ENCODE assay signal across 8 cellular contexts in genomic region chr21:14864211-14865021, GRCh38.
A peak's percentile ranks its signal among the peaks of the same experiment; 100 is the strongest.
DNase-seq lines count a peak whose midpoint lies in the region; ATAC-seq, FAIRE-seq and TF ChIP-seq lines count a peak whose summit lies in the region.

No MANE protein-coding gene starts in this region.

- TF ChIP-seq CTCF in RWPE2 (IDR thresholded peaks at IDR 0.05; ENCODE audit: poor library complexity, severe bottlenecking) (peak; percentile 40), mammary epithelial cell (conservative IDR thresholded peaks at IDR 0.05 in 1 of 2, IDR thresholded peaks at IDR 0.05 in 1 of 2; ENCODE audit: extremely low read depth in 1 of 2, insufficient read depth in 1 of 2, low read depth in 1 of 2, low read length in 2 of 2) (peak; percentile 61 to 74), keratinocyte (optimal IDR thresholded peaks at IDR 0.05 in 1 of 3, IDR thresholded peaks at IDR 0.05 in 1 of 3, conservative IDR thresholded peaks at IDR 0.05 in 1 of 3; ENCODE audit: extremely low read depth in 1 of 3, insufficient read depth in 2 of 3, low read length in 3 of 3) (peak; percentile 37 to 73 (median 44))

- WGBS in mammary epithelial cell (ENCODE audit: low coverage, missing lambda C conversion rate): 74% methylated on average over 4 of the region's 9 CpGs

- H3K4me3 ChIP-seq in RWPE2 (ENCODE audit: severe bottlenecking) (no peak overlapping the region), mammary epithelial cell (replicated peaks in 1 of 3; ENCODE audit: insufficient read depth in 1 of 3, low read depth in 2 of 3, low read length in 3 of 3) (no peak overlapping the region), keratinocyte (ENCODE audit: control insufficient read depth in 2 of 3, extremely low read depth in 1 of 3, insufficient read depth in 2 of 3, low read depth in 1 of 3, low read length in 3 of 3) (no peak overlapping the region)

- peak overlapping the region; percentile 45 for H2AFZ ChIP-seq in mammary epithelial cell (ENCODE audit: low read depth, low read length)
- no peak overlapping the region for H2AFZ ChIP-seq in keratinocyte (ENCODE audit: control insufficient read depth, low read length)

- no peak for FAIRE-seq in keratinocyte (lab: Jason Lieb, UNC)

- DNase-seq in Caki2 (ENCODE audit: low read depth) (peak; percentile 92), HK-2 (ENCODE audit: unreplicated experiment) (peak; percentile 73), RWPE2 (ENCODE audit: low spot score) (no peak), mammary epithelial cell (peak; percentile 81), keratinocyte (ENCODE audit: low read depth, low spot score) (no peak), DMS79 (lab: John Stamatoyannopoulos, UW) (no peak)
- DNase-seq in stimulated activated CD4-positive, alpha-beta T cell treated with anti-CD3 and anti-CD28 coated beads, Interleukin-1b, Interleukin-23, amount 100 ng/mL, for 48 hours: peak; percentile 31

- ATAC-seq in GM19397 (IDR thresholded peaks at IDR 0.05; ENCODE audit: unreplicated experiment): peak; percentile 75
- peak; percentile 57 for ATAC-seq in RWPE2 (ENCODE audit: low read depth)

- dilution Hi-C loops in mammary epithelial cell (cut with HindIII; ENCODE audit: low sequenced_read_pairs) (no loop called here), keratinocyte (cut with MboI; ENCODE audit: extremely low pct_ligation_motif_present, low sequenced_read_pairs) (no loop called here)

- BruUV-seq in mammary epithelial cell (replicated peaks; lab: Mats Ljungman, UMichigan): no TSS peak

- intact Hi-C loops in mammary epithelial cell (cut with micrococcal nuclease): loop anchor here (1.0 to 10.0 kb wide), 10 partner anchors 93 to 728 kb away; no protein-coding TSS in a partner anchor

- CTCF ChIA-PET in mammary epithelial cell (lab: Charles Lee; ENCODE audit: low non-redundant PET): no interaction called here

- H3K4me2 ChIP-seq in mammary epithelial cell (ENCODE audit: insufficient read depth, low read depth, low read length): no peak overlapping the region
- H3K4me2 ChIP-seq in keratinocyte (ENCODE audit: control insufficient read depth, extremely low read depth, insufficient read depth, low read depth, low read length): no peak overlapping the region

- H3K79me2 ChIP-seq in mammary epithelial cell (ENCODE audit: insufficient read depth, low read length) (no peaks in the 10 kb centered on the region), keratinocyte (ENCODE audit: control insufficient read depth, insufficient read depth, low read length) (no peaks in the 10 kb centered on the region)

- H3K9me3 ChIP-seq in RWPE2 (ENCODE audit: severe bottlenecking): no peaks in the 10 kb centered on the region
- H3K9me3 ChIP-seq in mammary epithelial cell (replicated peaks; ENCODE audit: insufficient read depth, low read length): no peaks in the 10 kb centered on the region
- no peaks in the 10 kb centered on the region for H3K9me3 ChIP-seq in keratinocyte (ENCODE audit: control insufficient read depth, low read depth, low read length)

- H3K27ac ChIP-seq in RWPE2 (ENCODE audit: poor library complexity, severe bottlenecking) (no peak overlapping the region), mammary epithelial cell (ENCODE audit: insufficient read depth, low read depth, low read length) (no peak overlapping the region), keratinocyte (ENCODE audit: control insufficient read depth, insufficient read depth, low read length) (no peak overlapping the region)

- in situ Hi-C loops in Caki2 (cut with HindIII; ENCODE audit: low pct_unique_long_range_greater_than_20kb, low sequenced_read_pairs) (no loop called here), mammary epithelial cell (cut with MboI; ENCODE audit: low sequenced_read_pairs in 2 of 2) (loop anchor here in 1 of 2 donors (25.0 kb wide), 2 partner anchors 623 to 723 kb away; no protein-coding TSS in a partner anchor)

- H3K4me1 ChIP-seq in RWPE2 (ENCODE audit: insufficient read depth, poor library complexity, severe bottlenecking) (peaks cover 9% of the 10 kb centered on the region), mammary epithelial cell (ENCODE audit: insufficient read depth, low read length) (peaks cover 17% of the 10 kb centered on the region), keratinocyte (ENCODE audit: control insufficient read depth, extremely low read depth, insufficient read depth, low read length) (peaks cover 12% of the 10 kb centered on the region)

- H3K36me3 ChIP-seq in RWPE2 (ENCODE audit: low read depth) (no peaks in the 10 kb centered on the region), mammary epithelial cell (ENCODE audit: insufficient read depth, low read length) (no peaks in the 10 kb centered on the region), keratinocyte (ENCODE audit: control insufficient read depth in 2 of 2, extremely low read depth in 1 of 2, insufficient read depth in 2 of 2, low read length in 2 of 2) (no peaks in the 10 kb centered on the region)

- peaks cover 3% of the 10 kb centered on the region for H3K9me1 ChIP-seq in keratinocyte (ENCODE audit: control insufficient read depth, extremely low read depth, insufficient read depth, low read length)

- H4K20me1 ChIP-seq in mammary epithelial cell (ENCODE audit: insufficient read depth, low read length) (no peaks in the 10 kb centered on the region), keratinocyte (ENCODE audit: control insufficient read depth, extremely low read depth, insufficient read depth, low read length) (no peaks in the 10 kb centered on the region)

- no peaks in the 10 kb centered on the region for H3K27me3 ChIP-seq in RWPE2 (ENCODE audit: insufficient read depth, poor library complexity, severe bottlenecking)
- H3K27me3 ChIP-seq in mammary epithelial cell (ENCODE audit: insufficient read depth, low read length): no peaks in the 10 kb centered on the region
- no peaks in the 10 kb centered on the region for H3K27me3 ChIP-seq in keratinocyte (ENCODE audit: control insufficient read depth, extremely low read depth, insufficient read depth, low read length)

- H3K9ac ChIP-seq in mammary epithelial cell (ENCODE audit: insufficient read depth, low read length) (no peak overlapping the region), keratinocyte (ENCODE audit: control insufficient read depth, extremely low read depth, insufficient read depth, low read length) (no peak overlapping the region)

Comparison
In these comparisons a context has a peak if more than half of its experiments do, and no peak if none do; other contexts are left out.
1. DNase-seq: peak in Caki2 (single experiment), HK-2 (single experiment), mammary epithelial cell (single experiment) and stimulated activated CD4-positive, alpha-beta T cell treated with anti-CD3 and anti-CD28 coated beads, Interleukin-1b, Interleukin-23, amount 100 ng/mL, for 48 hours (single experiment); none in RWPE2 (single experiment), keratinocyte (single experiment) and DMS79 (single experiment).
2. Peak in every context shown above with its lines, with median percentiles within 50 percentile points of each other: CTCF ChIP-seq.